In genomic region chr4:140887467-140887866, GRCh38 we compare ENCODE assay signal across 24 cellular contexts.
"Had no signal": no experiment of that assay in that cellular context is flagged by ENCODE, and none has a peak within 500 bp of the region (broad histone marks: within the 10 kb centered on the region; RNA-seq: fewer than 3 reads in every experiment).

No MANE protein-coding gene starts in this region.

- H3K27me3 ChIP-seq: colonic mucosa, gastroesophageal sphincter, neutrophil, stomach, suprapubic skin, tibial artery, upper lobe of right lung had no signal

- H3K36me3 ChIP-seq: colonic mucosa, gastroesophageal sphincter, neutrophil, stomach, suprapubic skin, tibial artery, upper lobe of right lung had no signal

- H3K4me1 ChIP-seq: colonic mucosa, suprapubic skin, upper lobe of right lung had no signal

- DNase-seq: activated CD4-positive, alpha-beta memory T cell treated with anti-CD3 and anti-CD28 coated beads for 36 hours; activated CD4-positive, alpha-beta T cell treated with anti-CD3 and anti-CD28 coated beads, Interleukin-2, amount 10 ng/mL, durations not matched to agents 24 days and 14 days; activated CD4-positive, CD25-positive, alpha-beta regulatory T cell treated with anti-CD3 and anti-CD28 coated beads, Interleukin-2, amount 50 U/mL, for 72 hours; activated CD8-positive, alpha-beta memory T cell treated with anti-CD3 and anti-CD28 coated beads, Interleukin-2, amount 50 U/mL, for 4 hours; activated gamma-delta T cell treated with Interleukin-2 at 50 U/mL for 16 hours; activated naive CD4-positive, alpha-beta T cell treated with anti-CD3 and anti-CD28 coated beads, Interleukin-2, amount 50 U/mL, for 16 hours; activated T-cell treated with anti-CD3 and anti-CD28 coated beads, Interleukin-2, amount 50 U/mL, for 24 hours; amygdala; cerebellar nuclear complex; colonic mucosa; effector CD8-positive, alpha-beta T cell; hypothalamus; mammary epithelial cell; stimulated activated CD4-positive, alpha-beta T cell treated with anti-CD3 and anti-CD28 coated beads, Interleukin-15, amount 100 ng/mL, for 24 hours; stimulated activated CD4-positive, alpha-beta T cell treated with anti-CD3 and anti-CD28 coated beads, Interleukin-2, amount 100 ng/mL, for 24 hours; stimulated activated naive B cell treated with anti-CD40 and anti-IgM and Interleukin-4, amounts not matched to agents 10 μg/mL and 1 μg/mL and 100 μg/mL, for 72 hours; stomach; T-helper 17 cell; T1000; tibial artery; upper lobe of right lung had no signal

- H3K9me3 ChIP-seq: colonic mucosa, gastroesophageal sphincter, neutrophil, suprapubic skin had no signal

- H3K27ac ChIP-seq: colonic mucosa, gastroesophageal sphincter, neutrophil, stomach, suprapubic skin, tibial artery, upper lobe of right lung had no signal

- H3K4me3 ChIP-seq: colonic mucosa, gastroesophageal sphincter, stomach, suprapubic skin, tibial artery, upper lobe of right lung had no signal

- ATAC-seq: gastroesophageal sphincter; stimulated activated naive B cell treated with anti-CD40 and anti-IgM and Interleukin-4, amounts not matched to agents 10 μg/mL and 1 μg/mL and 100 μg/mL, for 72 hours; T-helper 17 cell; upper lobe of right lung had no signal
